ENCODE assay signal across 20 cellular contexts in the genomic region with DNA sequence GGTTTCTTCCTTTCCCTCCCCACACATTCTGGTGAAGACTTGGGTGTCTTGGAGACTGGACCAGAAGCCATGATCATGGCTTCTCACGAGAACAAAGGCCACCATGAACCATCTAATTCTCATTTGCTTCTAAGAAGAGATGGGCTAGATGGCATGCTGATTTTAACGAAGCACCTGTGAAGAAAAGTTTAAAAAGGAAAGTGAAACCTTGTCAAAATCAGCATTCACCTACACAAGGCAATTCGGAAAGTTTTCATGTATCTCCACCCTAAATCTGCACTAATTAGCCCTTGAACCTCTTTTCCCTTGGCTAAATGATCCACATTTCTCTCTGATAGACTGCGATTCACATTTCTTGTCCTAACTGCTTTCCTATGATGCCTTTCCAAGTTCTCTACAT.
DNase-seq lines count a peak whose midpoint lies in the region; ATAC-seq lines count a peak whose summit lies in the region.
"Had no signal": no experiment of that assay in that cellular context is flagged by ENCODE, and none has a peak within 500 bp of the region (broad histone marks: within the 10 kb centered on the region; RNA-seq: fewer than 3 reads in every experiment).

No MANE protein-coding gene starts in this region.

- no peak for DNase-seq in activated CD4-positive, alpha-beta T cell treated with anti-CD3 and anti-CD28 coated beads for 36 hours
- no peak for DNase-seq in activated CD4-positive, alpha-beta T cell treated with anti-CD3 and anti-CD28 coated beads for 48 hours
- DNase-seq in stimulated activated naive CD8-positive, alpha-beta T cell treated with anti-CD3 and anti-CD28 coated beads, Interleukin-15, Interleukin-2, amounts not matched to agents 100 U/mL and 50 U/mL, for 24 hours, result no peak
- no peak for DNase-seq in effector memory CD8-positive, alpha-beta T cell
- DNase-seq in activated CD4-positive, alpha-beta memory T cell treated with anti-CD3 and anti-CD28 coated beads, Interleukin-2, amount 10 ng/mL, durations not matched to agents 7 days and 5 days, result no peak
- no peak for DNase-seq in hippocampal formation (lab: John Stamatoyannopoulos, UW)
- DNase-seq: activated CD4-positive, alpha-beta T cell treated with anti-CD3 and anti-CD28 coated beads, Interleukin-2, amount 50 U/mL, for 4 hours; brain microvascular endothelial cell; COR-L47; DMS79 treated with DMSO at 0.1 percent for 48 hours; GM23248; NCI-H187 treated with DMSO at 0.1 percent for 48 hours; NCI-H526 treated with DMSO at 0.1 percent for 48 hours; right cardiac atrium; stimulated activated CD4-positive, alpha-beta T cell treated with anti-CD3 and anti-CD28 coated beads, Interleukin-12 subunit alpha, Interleukin-12 subunit beta, amount 100 ng/mL, for 4 hours; stimulated activated CD4-positive, alpha-beta T cell treated with anti-CD3 and anti-CD28 coated beads, Interleukin-4, amount 100 ng/mL, for 4 hours; stomach had no signal

- H3K27me3 Mint-ChIP-seq in activated CD4-positive, alpha-beta T cell treated with anti-CD3 and anti-CD28 coated beads for 36 hours, result no peaks in the 10 kb centered on the region
- peaks cover 3% of the 10 kb centered on the region for H3K27me3 Mint-ChIP-seq in stimulated activated naive CD8-positive, alpha-beta T cell treated with anti-CD3 and anti-CD28 coated beads, Interleukin-15, Interleukin-2, amounts not matched to agents 100 ng/mL and 50 ng/mL, for 24 hours
- H3K27me3 Mint-ChIP-seq in effector memory CD8-positive, alpha-beta T cell, result peaks cover 17 to 39% of the 10 kb centered on the region in 2 donors
- H3K27me3 Mint-ChIP-seq in activated CD4-positive, alpha-beta memory T cell treated with anti-CD3 and anti-CD28 coated beads, Interleukin-2, amount 10 ng/mL, durations not matched to agents 7 days and 5 days, result no peaks in the 10 kb centered on the region

- intact Hi-C loops in activated CD4-positive, alpha-beta T cell treated with anti-CD3 and anti-CD28 coated beads for 36 hours (cut with DNase I, micrococcal nuclease), result no loop called here

- H3K4me1 Mint-ChIP-seq in activated CD4-positive, alpha-beta T cell treated with anti-CD3 and anti-CD28 coated beads for 36 hours, result peaks cover 13% of the 10 kb centered on the region
- H3K4me1 Mint-ChIP-seq in stimulated activated naive CD8-positive, alpha-beta T cell treated with anti-CD3 and anti-CD28 coated beads, Interleukin-15, Interleukin-2, amounts not matched to agents 100 ng/mL and 50 ng/mL, for 24 hours (ENCODE audit: low read depth), result peaks cover 11% of the 10 kb centered on the region
- peaks cover 3 to 9% of the 10 kb centered on the region in 2 donors for H3K4me1 Mint-ChIP-seq in effector memory CD8-positive, alpha-beta T cell (ENCODE audit: low read depth in 2 of 2)
- H3K4me1 Mint-ChIP-seq in activated CD4-positive, alpha-beta memory T cell treated with anti-CD3 and anti-CD28 coated beads, Interleukin-2, amount 10 ng/mL, durations not matched to agents 7 days and 5 days, result peaks cover 9% of the 10 kb centered on the region

- H3K9me3 Mint-ChIP-seq in activated CD4-positive, alpha-beta T cell treated with anti-CD3 and anti-CD28 coated beads for 36 hours (ENCODE audit: low read depth), result no peaks in the 10 kb centered on the region
- H3K9me3 Mint-ChIP-seq in stimulated activated naive CD8-positive, alpha-beta T cell treated with anti-CD3 and anti-CD28 coated beads, Interleukin-15, Interleukin-2, amounts not matched to agents 100 ng/mL and 50 ng/mL, for 24 hours, result no peaks in the 10 kb centered on the region
- H3K9me3 Mint-ChIP-seq in effector memory CD8-positive, alpha-beta T cell, result no peaks in the 10 kb centered on the region
- no peaks in the 10 kb centered on the region for H3K9me3 Mint-ChIP-seq in activated CD4-positive, alpha-beta memory T cell treated with anti-CD3 and anti-CD28 coated beads, Interleukin-2, amount 10 ng/mL, durations not matched to agents 7 days and 5 days

- no peaks in the 10 kb centered on the region for H3K36me3 Mint-ChIP-seq in activated CD4-positive, alpha-beta T cell treated with anti-CD3 and anti-CD28 coated beads for 36 hours (ENCODE audit: low read depth)
- no peaks in the 10 kb centered on the region for H3K36me3 Mint-ChIP-seq in stimulated activated naive CD8-positive, alpha-beta T cell treated with anti-CD3 and anti-CD28 coated beads, Interleukin-15, Interleukin-2, amounts not matched to agents 100 ng/mL and 50 ng/mL, for 24 hours (ENCODE audit: low read depth)
- H3K36me3 Mint-ChIP-seq in effector memory CD8-positive, alpha-beta T cell (ENCODE audit: insufficient read depth), result no peaks in the 10 kb centered on the region
- no peaks in the 10 kb centered on the region for H3K36me3 Mint-ChIP-seq in activated CD4-positive, alpha-beta memory T cell treated with anti-CD3 and anti-CD28 coated beads, Interleukin-2, amount 10 ng/mL, durations not matched to agents 7 days and 5 days (ENCODE audit: low read depth)

- POLR2A ChIA-PET in activated CD4-positive, alpha-beta T cell treated with anti-CD3 and anti-CD28 coated beads for 36 hours (lab: Charles Lee), result no interaction called here
- POLR2A ChIA-PET in activated CD4-positive, alpha-beta memory T cell treated with anti-CD3 and anti-CD28 coated beads, Interleukin-2, amount 10 ng/mL, durations not matched to agents 7 days and 5 days (lab: Charles Lee), result no interaction called here

- ATAC-seq in activated CD4-positive, alpha-beta T cell treated with anti-CD3 and anti-CD28 coated beads for 36 hours, result peak; percentile 44
- ATAC-seq in stimulated activated naive CD8-positive, alpha-beta T cell treated with anti-CD3 and anti-CD28 coated beads, Interleukin-15, Interleukin-2, amounts not matched to agents 100 U/mL and 50 U/mL, for 24 hours, result no peak
- no peak for ATAC-seq in effector memory CD8-positive, alpha-beta T cell (replicated peaks)
- ATAC-seq in HG02759 (IDR thresholded peaks at IDR 0.05; ENCODE audit: unreplicated experiment), result no peak
- ATAC-seq: gastroesophageal sphincter, right cardiac atrium had no signal

- H3K4me3 Mint-ChIP-seq in activated CD4-positive, alpha-beta T cell treated with anti-CD3 and anti-CD28 coated beads for 36 hours, result peak overlapping the region; percentile 15
- H3K4me3 Mint-ChIP-seq in stimulated activated naive CD8-positive, alpha-beta T cell treated with anti-CD3 and anti-CD28 coated beads, Interleukin-15, Interleukin-2, amounts not matched to agents 100 ng/mL and 50 ng/mL, for 24 hours, result peak overlapping the region; percentile 21
- H3K4me3 Mint-ChIP-seq in effector memory CD8-positive, alpha-beta T cell, result peak overlapping the region; percentile 18 to 33
- no peak overlapping the region for H3K4me3 Mint-ChIP-seq in activated CD4-positive, alpha-beta memory T cell treated with anti-CD3 and anti-CD28 coated beads, Interleukin-2, amount 10 ng/mL, durations not matched to agents 7 days and 5 days

- CTCF ChIA-PET in activated CD4-positive, alpha-beta T cell treated with anti-CD3 and anti-CD28 coated beads for 36 hours (lab: Charles Lee), result interaction anchor here (1.5 kb wide), 1 partner anchor 15 kb away, joined by 4 read pairs; no protein-coding TSS in a partner anchor
- CTCF ChIA-PET in activated CD4-positive, alpha-beta memory T cell treated with anti-CD3 and anti-CD28 coated beads, Interleukin-2, amount 10 ng/mL, durations not matched to agents 7 days and 5 days (lab: Charles Lee), result no interaction called here

- peak overlapping the region; percentile 35 for H3K27ac Mint-ChIP-seq in activated CD4-positive, alpha-beta T cell treated with anti-CD3 and anti-CD28 coated beads for 36 hours
- H3K27ac Mint-ChIP-seq in stimulated activated naive CD8-positive, alpha-beta T cell treated with anti-CD3 and anti-CD28 coated beads, Interleukin-15, Interleukin-2, amounts not matched to agents 100 ng/mL and 50 ng/mL, for 24 hours, result no peak overlapping the region
- no peak overlapping the region for H3K27ac Mint-ChIP-seq in effector memory CD8-positive, alpha-beta T cell
- H3K27ac Mint-ChIP-seq in activated CD4-positive, alpha-beta memory T cell treated with anti-CD3 and anti-CD28 coated beads, Interleukin-2, amount 10 ng/mL, durations not matched to agents 7 days and 5 days, result no peak overlapping the region
